ENCODE assay signal across 8 cellular contexts in genomic region chr3:129974451-129975331, GRCh38. TPM values are rescaled to one million over a fixed set of nuclear protein-coding genes. Genes with fewer than 3 reads are reported as not detected.
DNase-seq lines count a peak whose midpoint lies in the region; ATAC-seq and TF ChIP-seq lines count a peak whose summit lies in the region.

Gene TRH, plus strand, starts transcription at chr3:129974720. Its CDS starts 1,097 bp downstream, at chr3:129975817.

- H3K27me3 ChIP-seq in left lung: peaks cover 43 to 68% of the 10 kb centered on the region in 2 donors

- no peaks in the 10 kb centered on the region for H3K36me3 ChIP-seq in left lung

- no peaks in the 10 kb centered on the region for H3K9me3 ChIP-seq in left lung

- POLR2A ChIA-PET in activated naive CD8-positive, alpha-beta T cell treated with anti-CD3 and anti-CD28 coated beads, Interleukin-2, amount 10 ng/mL, durations not matched to agents 7 days and 5 days (lab: Charles Lee): interaction anchor here (0.6 kb wide), 1 partner anchor 51 kb away, joined by 3 read pairs; no protein-coding TSS in a partner anchor

- H3K27me3 Mint-ChIP-seq in activated naive CD8-positive, alpha-beta T cell treated with anti-CD3 and anti-CD28 coated beads, Interleukin-2, amount 10 ng/mL, durations not matched to agents 7 days and 5 days: peaks cover 62% of the 10 kb centered on the region
- peaks cover 70% of the 10 kb centered on the region for H3K27me3 Mint-ChIP-seq in stimulated activated naive CD8-positive, alpha-beta T cell treated with anti-CD3 and anti-CD28 coated beads, Interleukin-15, amount 100 ng/mL, for 72 hours

- intact Hi-C loops in left lung (cut with DNase I): no loop called here

- H3K36me3 Mint-ChIP-seq in activated naive CD8-positive, alpha-beta T cell treated with anti-CD3 and anti-CD28 coated beads, Interleukin-2, amount 10 ng/mL, durations not matched to agents 7 days and 5 days: peaks cover 1% of the 10 kb centered on the region

- H3K4me3 ChIP-seq in left lung: peak within 1 kb of the TSS; percentile 5 to 10

- H3K27ac Mint-ChIP-seq in activated naive CD8-positive, alpha-beta T cell treated with anti-CD3 and anti-CD28 coated beads, Interleukin-2, amount 10 ng/mL, durations not matched to agents 7 days and 5 days: no peak within 1 kb of the TSS
- H3K27ac Mint-ChIP-seq in stimulated activated naive CD8-positive, alpha-beta T cell treated with anti-CD3 and anti-CD28 coated beads, Interleukin-15, amount 100 ng/mL, for 72 hours: no peak within 1 kb of the TSS

- H3K4me1 Mint-ChIP-seq in activated naive CD8-positive, alpha-beta T cell treated with anti-CD3 and anti-CD28 coated beads, Interleukin-2, amount 10 ng/mL, durations not matched to agents 7 days and 5 days: peaks cover 5% of the 10 kb centered on the region
- no peaks in the 10 kb centered on the region for H3K4me1 Mint-ChIP-seq in stimulated activated naive CD8-positive, alpha-beta T cell treated with anti-CD3 and anti-CD28 coated beads, Interleukin-15, amount 100 ng/mL, for 72 hours

- H3K4me3 Mint-ChIP-seq in activated naive CD8-positive, alpha-beta T cell treated with anti-CD3 and anti-CD28 coated beads, Interleukin-2, amount 10 ng/mL, durations not matched to agents 7 days and 5 days: peak within 1 kb of the TSS; percentile 47
- peak within 1 kb of the TSS; percentile 56 to 67 for H3K4me3 Mint-ChIP-seq in stimulated activated naive CD8-positive, alpha-beta T cell treated with anti-CD3 and anti-CD28 coated beads, Interleukin-15, amount 100 ng/mL, for 72 hours

- no peaks in the 10 kb centered on the region for H3K9me3 Mint-ChIP-seq in activated naive CD8-positive, alpha-beta T cell treated with anti-CD3 and anti-CD28 coated beads, Interleukin-2, amount 10 ng/mL, durations not matched to agents 7 days and 5 days
- no peaks in the 10 kb centered on the region for H3K9me3 Mint-ChIP-seq in stimulated activated naive CD8-positive, alpha-beta T cell treated with anti-CD3 and anti-CD28 coated beads, Interleukin-15, amount 100 ng/mL, for 72 hours

- no peak for ATAC-seq in activated naive CD8-positive, alpha-beta T cell treated with anti-CD3 and anti-CD28 coated beads, Interleukin-2, amount 10 ng/mL, durations not matched to agents 7 days and 5 days (ENCODE audit: low read depth)
- ATAC-seq in left lung: no peak
- peak; percentile 50 for ATAC-seq in stimulated activated naive CD8-positive, alpha-beta T cell treated with anti-CD3 and anti-CD28 coated beads, Interleukin-15, amount 100 ng/mL, for 72 hours
- ATAC-seq in GM19324 (IDR thresholded peaks at IDR 0.05; ENCODE audit: low FRiP score, unreplicated experiment): no peak

- H3K4me1 ChIP-seq in left lung: peaks cover 15 to 17% of the 10 kb centered on the region in 2 donors

- peak; percentile 60 for DNase-seq in activated CD8-positive, alpha-beta memory T cell treated with anti-CD3 and anti-CD28 coated beads for 24 hours
- no peak for DNase-seq in activated CD8-positive, alpha-beta memory T cell treated with anti-CD3 and anti-CD28 coated beads, Interleukin-2, amount 50 U/mL, for 4 hours
- peak; percentile 36 for DNase-seq in activated naive CD8-positive, alpha-beta T cell treated with anti-CD3 and anti-CD28 coated beads, Interleukin-2, amount 10 ng/mL, durations not matched to agents 7 days and 5 days
- DNase-seq in left lung (peak in 1 of 2 donors; percentile 77), NCI-H146 treated with DMSO at 0.1 percent for 48 hours (lab: John Stamatoyannopoulos, UW; ENCODE audit: unreplicated experiment) (no peak), NCI-H2227 (lab: John Stamatoyannopoulos, UW; ENCODE audit: unreplicated experiment) (no peak)
- DNase-seq in stimulated activated naive CD8-positive, alpha-beta T cell treated with anti-CD3 and anti-CD28 coated beads, Interleukin-15, amount 100 ng/mL, for 72 hours: peak in 1 of 2 donors; percentile 11

- no peak within 1 kb of the TSS for H3K27ac ChIP-seq in left lung

- TF ChIP-seq CTCF in left lung (IDR thresholded peaks at IDR 0.05): no peak

RNA-seq across cellular contexts. Expression of gene TRH, which starts in this region (rescaled TPM):
- total RNA-seq in activated naive CD8-positive, alpha-beta T cell treated with anti-CD3 and anti-CD28 coated beads, Interleukin-2, amount 10 ng/mL, durations not matched to agents 7 days and 5 days: not detected
- not detected for total RNA-seq in left lung

Comparison
In these comparisons a context has a peak if more than half of its experiments do, and no peak if none do; other contexts are left out.
1. Peak in DNase-seq in activated naive CD8-positive, alpha-beta T cell treated with anti-CD3 and anti-CD28 coated beads, Interleukin-2, amount 10 ng/mL, durations not matched to agents 7 days and 5 days; RNA of the gene not detected or under 1 TPM.